1 cellular context compared by ENCODE assay signal in genomic region chr2:67002618-67003371, GRCh38.
TF ChIP-seq lines count a peak whose summit lies in the region.

No MANE protein-coding gene starts in this region.

TF ChIP-seq in HepG2, 621 proteins besides CTCF, POLR2A, EP300 and RAD21 (continued from another document):
- TF ChIP-seq, protein P1, sequence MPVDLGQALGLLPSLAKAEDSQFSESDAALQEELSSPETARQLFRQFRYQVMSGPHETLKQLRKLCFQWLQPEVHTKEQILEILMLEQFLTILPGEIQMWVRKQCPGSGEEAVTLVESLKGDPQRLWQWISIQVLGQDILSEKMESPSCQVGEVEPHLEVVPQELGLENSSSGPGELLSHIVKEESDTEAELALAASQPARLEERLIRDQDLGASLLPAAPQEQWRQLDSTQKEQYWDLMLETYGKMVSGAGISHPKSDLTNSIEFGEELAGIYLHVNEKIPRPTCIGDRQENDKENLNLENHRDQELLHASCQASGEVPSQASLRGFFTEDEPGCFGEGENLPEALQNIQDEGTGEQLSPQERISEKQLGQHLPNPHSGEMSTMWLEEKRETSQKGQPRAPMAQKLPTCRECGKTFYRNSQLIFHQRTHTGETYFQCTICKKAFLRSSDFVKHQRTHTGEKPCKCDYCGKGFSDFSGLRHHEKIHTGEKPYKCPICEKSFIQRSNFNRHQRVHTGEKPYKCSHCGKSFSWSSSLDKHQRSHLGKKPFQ (CRISPR knock-in tag; IDR thresholded peaks at IDR 0.05; ENCODE audit: insufficient replicate concordance) = no peak
- TF ChIP-seq ZNF10 (CRISPR knock-in tag; IDR thresholded peaks at IDR 0.05; ENCODE audit: borderline replicate concordance, low read depth) (no peak), ZNF3 (CRISPR knock-in tag; IDR thresholded peaks at IDR 0.05) (no peak), IRX3 (CRISPR knock-in tag; IDR thresholded peaks at IDR 0.05; ENCODE audit: borderline replicate concordance, low read depth) (no peak)
